Comparison of ENCODE assay signal across 23 cellular contexts in genomic region chr14:99532310-99532709, GRCh38.
"Had no signal": no experiment of that assay in that cellular context is flagged by ENCODE, and none has a peak within 500 bp of the region (broad histone marks: within the 10 kb centered on the region; RNA-seq: fewer than 3 reads in every experiment).

No MANE protein-coding gene starts in this region.

- H3K27me3 Mint-ChIP-seq: activated B cell treated with CpG ODN at 0.5 μM for 24 hours; activated CD8-positive, alpha-beta T cell treated with anti-CD3 and anti-CD28 coated beads for 36 hours had no signal

- FAIRE-seq: bronchial epithelial cell, endometrium, kidney had no signal

- H3K4me2 ChIP-seq: neural progenitor cell had no signal

- H3K27ac ChIP-seq: colonic mucosa, neural progenitor cell, tibial nerve had no signal

- H2AFZ ChIP-seq: neural progenitor cell had no signal

- H3K9ac ChIP-seq: neural progenitor cell had no signal

- H3K36me3 Mint-ChIP-seq: activated naive CD4-positive, alpha-beta T cell treated with anti-CD3 and anti-CD28 coated beads, Interleukin-2, amount 50 U/mL, for 72 hours; immature natural killer cell; memory B cell; natural killer cell; neural progenitor cell had no signal

- H3K4me1 ChIP-seq: colonic mucosa had no signal

- DNase-seq: activated B cell treated with CpG ODN at 0.5 μM for 24 hours; activated CD4-positive, alpha-beta T cell treated with anti-CD3 and anti-CD28 coated beads, Interleukin-2, amount 50 U/mL, for 1 hour; activated CD8-positive, alpha-beta T cell treated with anti-CD3 and anti-CD28 coated beads for 36 hours; activated naive CD4-positive, alpha-beta T cell; activated T-cell treated with anti-CD3 and anti-CD28 coated beads, Interleukin-2, amount 50 U/mL, for 72 hours; colonic mucosa; effector CD8-positive, alpha-beta T cell; hippocampal formation; immature natural killer cell; kidney; natural killer cell; posterior cingulate gyrus; right cardiac atrium; stimulated activated CD4-positive, alpha-beta T cell treated with anti-CD3 and anti-CD28 coated beads, Interleukin-2, amount 100 ng/mL, for 48 hours; stimulated activated naive CD4-positive, alpha-beta T cell treated with Interleukin-2 at 50 U/mL for 16 hours had no signal

- H3K27ac Mint-ChIP-seq: activated B cell treated with CpG ODN at 0.5 μM for 24 hours; activated CD8-positive, alpha-beta T cell treated with anti-CD3 and anti-CD28 coated beads for 36 hours; activated naive CD4-positive, alpha-beta T cell treated with anti-CD3 and anti-CD28 coated beads, Interleukin-2, amount 50 U/mL, for 72 hours; activated T-cell treated with anti-CD3 and anti-CD28 coated beads, Interleukin-2, amount 50 U/mL, for 72 hours; immature natural killer cell; memory B cell; natural killer cell; T-helper 2 cell treated with Interferon-gamma antibody and Interleukin-4, amounts not matched to agents 5 μg/mL and 100 μg/mL, for 36 hours had no signal

- H3K9me3 Mint-ChIP-seq: activated B cell treated with CpG ODN at 0.5 μM for 24 hours; activated CD8-positive, alpha-beta T cell treated with anti-CD3 and anti-CD28 coated beads for 36 hours; activated naive CD4-positive, alpha-beta T cell treated with anti-CD3 and anti-CD28 coated beads, Interleukin-2, amount 50 U/mL, for 72 hours; activated T-cell treated with anti-CD3 and anti-CD28 coated beads, Interleukin-2, amount 50 U/mL, for 72 hours; immature natural killer cell; memory B cell; natural killer cell; neural progenitor cell; T-helper 2 cell treated with Interferon-gamma antibody and Interleukin-4, amounts not matched to agents 5 μg/mL and 100 μg/mL, for 36 hours had no signal

- H3K4me1 Mint-ChIP-seq: activated B cell treated with CpG ODN at 0.5 μM for 24 hours, immature natural killer cell, memory B cell, natural killer cell had no signal

- ATAC-seq: activated CD8-positive, alpha-beta T cell treated with anti-CD3 and anti-CD28 coated beads for 36 hours; activated naive CD4-positive, alpha-beta T cell treated with anti-CD3 and anti-CD28 coated beads, Interleukin-2, amount 50 U/mL, for 72 hours; activated T-cell treated with anti-CD3 and anti-CD28 coated beads, Interleukin-2, amount 50 U/mL, for 72 hours; gastroesophageal sphincter; natural killer cell; right cardiac atrium had no signal

- H3K4me3 ChIP-seq: colonic mucosa, gastroesophageal sphincter, neural progenitor cell, tibial nerve had no signal

- H3K36me3 ChIP-seq: colonic mucosa, gastroesophageal sphincter, neural progenitor cell, tibial nerve had no signal

- H3K4me3 Mint-ChIP-seq: activated B cell treated with CpG ODN at 0.5 μM for 24 hours; activated CD8-positive, alpha-beta T cell treated with anti-CD3 and anti-CD28 coated beads for 36 hours; activated T-cell treated with anti-CD3 and anti-CD28 coated beads, Interleukin-2, amount 50 U/mL, for 72 hours; immature natural killer cell; memory B cell; natural killer cell; T-helper 2 cell treated with Interferon-gamma antibody and Interleukin-4, amounts not matched to agents 5 μg/mL and 100 μg/mL, for 36 hours had no signal

- H3K9me3 ChIP-seq: colonic mucosa, gastroesophageal sphincter, tibial nerve had no signal

- H3K27me3 ChIP-seq: colonic mucosa, gastroesophageal sphincter, neural progenitor cell, tibial nerve had no signal
